ENCODE assay signal across 1 cellular context in the genomic region with DNA sequence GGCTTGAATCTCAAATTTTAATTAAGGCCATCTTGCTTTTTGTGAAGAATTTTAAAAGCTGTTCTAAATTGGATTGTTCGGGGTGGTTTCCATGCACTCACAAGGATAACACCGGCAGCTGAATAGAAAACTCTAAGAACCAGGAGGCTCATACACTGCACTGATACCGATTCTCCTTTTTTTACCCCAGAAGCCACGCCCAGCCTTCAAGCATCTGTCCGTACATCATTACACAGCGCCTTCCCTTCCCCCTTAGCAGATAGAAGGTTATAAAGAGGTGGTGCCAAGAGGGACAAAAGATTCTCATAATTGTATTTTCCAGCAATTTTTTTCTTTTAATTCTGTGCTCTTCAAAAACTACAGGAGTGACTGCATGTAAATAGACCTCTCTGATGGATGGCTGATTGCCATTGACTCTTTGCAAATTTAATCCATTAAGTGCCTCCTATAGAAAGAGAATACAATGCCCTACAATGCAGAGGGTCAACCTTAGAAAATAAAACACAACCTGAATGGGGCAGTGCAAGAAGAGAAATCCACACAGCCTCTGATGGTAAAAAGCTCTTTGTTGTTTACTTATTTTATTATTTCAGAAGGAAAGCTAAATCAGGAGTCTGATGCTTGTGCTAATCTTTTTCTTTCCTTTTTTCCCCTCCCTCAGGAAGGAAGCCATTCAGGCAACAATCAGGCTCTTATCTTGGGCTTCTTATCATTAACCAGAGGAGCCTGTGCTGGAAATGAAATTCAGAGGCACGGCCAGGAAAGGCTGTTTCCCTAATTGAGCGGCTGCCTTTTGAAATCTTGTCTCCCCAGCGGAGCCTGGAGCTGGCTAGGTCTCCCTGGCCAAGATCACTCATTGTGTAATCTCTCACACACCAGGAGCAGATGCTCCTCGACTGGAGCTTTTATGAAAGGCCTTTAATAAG.
TF ChIP-seq lines count a peak whose summit lies in the region.

No MANE protein-coding gene starts in this region.

TF ChIP-seq in SK-N-SH treated with all-trans-retinoic acid at 6 μM for 48 hours, 23 proteins besides CTCF, POLR2A, EP300 and RAD21 (continued from another document):
- TF ChIP-seq TSHZ2 (CRISPR knock-in tag; IDR thresholded peaks at IDR 0.05) (peak; percentile 90), TCF4 (CRISPR knock-in tag; IDR thresholded peaks at IDR 0.05; ENCODE audit: borderline replicate concordance) (peak; percentile 90; the same call in 1 of the 2 replicates), PPARA (CRISPR knock-in tag; IDR thresholded peaks at IDR 0.05; ENCODE audit: borderline replicate concordance) (0 out of 2 replicates have a peak, but pooled peaks have one; percentile 62)
